ENCODE assay signal across 27 cellular contexts in genomic region chr16:23692190-23692837, GRCh38. TPM values are rescaled to one million over a fixed set of nuclear protein-coding genes. Genes with fewer than 3 reads are reported as not detected.
"Had no signal": no experiment of that assay in that cellular context is flagged by ENCODE, and none has a peak within 500 bp of the region (broad histone marks: within the 10 kb centered on the region; RNA-seq: fewer than 3 reads in every experiment).

No MANE protein-coding gene starts in this region.

- H3K27ac ChIP-seq: colonic mucosa, dorsolateral prefrontal cortex, hepatocyte, neural progenitor cell, upper lobe of left lung had no signal

- DNase-seq: activated CD4-positive, alpha-beta T cell treated with anti-CD3 and anti-CD28 coated beads, Interleukin-2, amount 50 U/mL, for 48 hours; activated CD8-positive, alpha-beta memory T cell treated with anti-CD3 and anti-CD28 coated beads, Interleukin-2, amount 50 U/mL, for 48 hours; activated effector memory CD4-positive, alpha-beta T cell treated with Interleukin-2 at 50 U/mL for 16 hours; activated naive CD4-positive, alpha-beta T cell treated with anti-CD3 and anti-CD28 coated beads for 36 hours; activated naive CD8-positive, alpha-beta T cell treated with anti-CD3 and anti-CD28 coated beads, Interleukin-2, amount 10 ng/mL, durations not matched to agents 7 days and 5 days; activated T-cell treated with anti-CD3 and anti-CD28 coated beads, Interleukin-2, amount 50 U/mL, for 4 hours; colonic mucosa; dorsolateral prefrontal cortex; effector memory CD8-positive, alpha-beta T cell; glutamatergic neuron; immature natural killer cell; left ventricle myocardium superior; mammary epithelial cell; stimulated activated CD4-positive, alpha-beta T cell treated with anti-CD3 and anti-CD28 coated beads, Interleukin-4, amount 100 ng/mL, for 24 hours; stimulated activated naive CD4-positive, alpha-beta T cell treated with Interleukin-2 at 50 U/mL for 16 hours; T1000 had no signal

- ATAC-seq: activated T-cell treated with anti-CD3 and anti-CD28 coated beads, Interleukin-2, amount 50 U/mL, for 4 hours; effector memory CD8-positive, alpha-beta T cell; esophagus mucosa; left ventricle myocardium superior; WTC11 had no signal

- H3K27ac Mint-ChIP-seq: activated naive CD4-positive, alpha-beta T cell treated with anti-CD3 and anti-CD28 coated beads for 36 hours; activated naive CD8-positive, alpha-beta T cell treated with anti-CD3 and anti-CD28 coated beads, Interleukin-2, amount 10 ng/mL, durations not matched to agents 7 days and 5 days; effector memory CD8-positive, alpha-beta T cell; immature natural killer cell; neural progenitor cell; progenitor cell of endocrine pancreas; T-helper 1 cell treated with Interleukin-12 subunit alpha and Interleukin-12 subunit beta and Interleukin-4 antibody, amounts not matched to agents 30 μg/mL and 1 μg/mL, for 36 hours had no signal

- H2AFZ ChIP-seq: hepatocyte, neural progenitor cell had no signal

- H3K9me3 ChIP-seq: colonic mucosa, upper lobe of left lung had no signal

- H3K4me3 ChIP-seq: colonic mucosa, dorsolateral prefrontal cortex, hepatocyte, neural progenitor cell, upper lobe of left lung had no signal

- H3K9ac ChIP-seq: neural progenitor cell had no signal

- H3K4me1 ChIP-seq: colonic mucosa, neural progenitor cell had no signal

- H3K4me2 ChIP-seq: hepatocyte, neural progenitor cell had no signal

- H3K36me3 ChIP-seq: neural progenitor cell had no signal

- H3K27me3 Mint-ChIP-seq: activated naive CD8-positive, alpha-beta T cell treated with anti-CD3 and anti-CD28 coated beads, Interleukin-2, amount 10 ng/mL, durations not matched to agents 7 days and 5 days; effector memory CD8-positive, alpha-beta T cell; progenitor cell of endocrine pancreas had no signal

- H3K9me3 Mint-ChIP-seq: activated naive CD4-positive, alpha-beta T cell treated with anti-CD3 and anti-CD28 coated beads for 36 hours; activated naive CD8-positive, alpha-beta T cell treated with anti-CD3 and anti-CD28 coated beads, Interleukin-2, amount 10 ng/mL, durations not matched to agents 7 days and 5 days; activated T-cell treated with anti-CD3 and anti-CD28 coated beads, Interleukin-2, amount 50 U/mL, for 4 hours; effector memory CD8-positive, alpha-beta T cell; immature natural killer cell; neural progenitor cell; T-helper 1 cell treated with Interleukin-12 subunit alpha and Interleukin-12 subunit beta and Interleukin-4 antibody, amounts not matched to agents 30 μg/mL and 1 μg/mL, for 36 hours; WTC11 had no signal

- H3K27me3 ChIP-seq: colonic mucosa, dorsolateral prefrontal cortex, hepatocyte, neural progenitor cell, upper lobe of left lung had no signal

- H3K79me2 ChIP-seq: hepatocyte had no signal

- H3K4me3 Mint-ChIP-seq: activated naive CD4-positive, alpha-beta T cell treated with anti-CD3 and anti-CD28 coated beads for 36 hours; activated naive CD8-positive, alpha-beta T cell treated with anti-CD3 and anti-CD28 coated beads, Interleukin-2, amount 10 ng/mL, durations not matched to agents 7 days and 5 days; activated T-cell treated with anti-CD3 and anti-CD28 coated beads, Interleukin-2, amount 50 U/mL, for 4 hours; effector memory CD8-positive, alpha-beta T cell; immature natural killer cell; neural progenitor cell; T-helper 1 cell treated with Interleukin-12 subunit alpha and Interleukin-12 subunit beta and Interleukin-4 antibody, amounts not matched to agents 30 μg/mL and 1 μg/mL, for 36 hours; WTC11 had no signal

RNA-seq across cellular contexts. Expression of gene ERN2, which starts 20.7 kb away (rescaled TPM):
- total RNA-seq: activated CD8-positive, alpha-beta memory T cell treated with anti-CD3 and anti-CD28 coated beads for 36 hours; activated naive CD4-positive, alpha-beta T cell treated with anti-CD3 and anti-CD28 coated beads for 36 hours; activated naive CD8-positive, alpha-beta T cell treated with anti-CD3 and anti-CD28 coated beads, Interleukin-2, amount 10 ng/mL, durations not matched to agents 7 days and 5 days; endothelial cell of umbilical vein; frontal cortex; left ventricle myocardium superior; mammary epithelial cell; osteoblast had no signal
- polyA plus RNA-seq: immature natural killer cell had no signal
